16 cellular contexts compared by ENCODE assay signal in the genomic region with DNA sequence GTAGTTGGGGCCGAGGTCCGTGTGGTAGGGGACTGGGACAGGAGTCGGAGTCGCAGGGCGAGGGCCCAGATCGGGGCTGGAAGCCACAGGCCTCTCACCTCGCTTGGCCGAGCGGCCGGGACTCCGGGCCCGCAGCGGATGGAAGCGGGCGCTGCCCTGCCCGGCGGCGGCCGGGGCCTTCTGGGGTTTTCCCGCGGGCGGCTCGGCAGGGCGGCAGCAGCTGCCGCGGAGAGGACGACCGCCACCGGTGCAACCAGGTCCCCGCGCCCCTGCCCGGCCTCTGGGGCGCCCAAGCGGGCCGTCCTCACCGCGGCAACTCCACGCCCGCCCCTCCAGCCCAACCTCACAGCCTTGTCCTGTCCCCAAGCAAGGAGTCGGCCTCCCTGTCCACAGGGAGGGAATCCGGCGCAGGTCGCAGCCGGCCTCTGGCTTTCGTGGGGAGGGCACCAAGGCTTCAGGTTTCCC. TPM values are rescaled to one million over a fixed set of nuclear protein-coding genes. Genes with fewer than 3 reads are reported as not detected.
DNase-seq lines count a peak whose midpoint lies in the region; ATAC-seq and TF ChIP-seq lines count a peak whose summit lies in the region.
"Had no signal": no experiment of that assay in that cellular context is flagged by ENCODE, and none has a peak within 500 bp of the region (broad histone marks: within the 10 kb centered on the region; RNA-seq: fewer than 3 reads in every experiment).

No MANE protein-coding gene starts in this region.

- H3K27ac ChIP-seq in mesenchymal stem cell (ENCODE audit: low read length, poor library complexity, severe bottlenecking) (no peak overlapping the region), suprapubic skin (no peak overlapping the region)

- no peaks in the 10 kb centered on the region for H3K4me1 ChIP-seq in mesenchymal stem cell (ENCODE audit: control insufficient read depth, insufficient read depth, low read depth, low read length)
- H3K4me1 ChIP-seq in suprapubic skin, result peaks cover 4% of the 10 kb centered on the region

- no peak overlapping the region for H2BK15ac ChIP-seq in mesenchymal stem cell (ENCODE audit: low read depth, poor library complexity, severe bottlenecking)

- TF ChIP-seq POLR2A in suprapubic skin (IDR thresholded peaks at IDR 0.05), result no peak

- no peak overlapping the region for H3K18ac ChIP-seq in mesenchymal stem cell (ENCODE audit: low read depth in 1 of 2, low read length in 2 of 2)

- H3K36me3 ChIP-seq in mesenchymal stem cell (ENCODE audit: control insufficient read depth in 1 of 2, insufficient read depth in 2 of 2, low read depth in 1 of 2, low read length in 2 of 2) (no peaks in the 10 kb centered on the region), suprapubic skin (no peaks in the 10 kb centered on the region)

- in situ Hi-C loops in KBM-7 (cut with MboI; ENCODE audit: low pct_unique_long_range_greater_than_20kb, low sequenced_read_pairs), result no loop called here

- H3K9me3 ChIP-seq in mesenchymal stem cell (ENCODE audit: control insufficient read depth, low read length), result no peaks in the 10 kb centered on the region
- no peaks in the 10 kb centered on the region for H3K9me3 ChIP-seq in suprapubic skin

- H3K4me3 Mint-ChIP-seq in activated naive CD8-positive, alpha-beta T cell treated with anti-CD3 and anti-CD28 coated beads for 36 hours, result no peak overlapping the region
- H3K4me3 Mint-ChIP-seq in activated naive CD8-positive, alpha-beta T cell treated with anti-CD3 and anti-CD28 coated beads, Interleukin-2, amount 50 U/mL, for 24 hours, result no peak overlapping the region
- H3K4me3 Mint-ChIP-seq in chondrocyte (ENCODE audit: unreplicated experiment), result no peak overlapping the region
- H3K4me3 Mint-ChIP-seq: activated CD4-positive, alpha-beta T cell treated with anti-CD3 and anti-CD28 coated beads for 36 hours; activated T-helper 1 cell treated with anti-CD3 and anti-CD28 coated beads, Interleukin-12 subunit alpha, Interleukin-12 subunit beta, Interleukin-2, Interleukin-4 antibody, amounts not matched to agents 30 ng/mL and 10 ng/mL and 1 ng/mL, durations not matched to agents 14 hours and 24 hours and 36 hours; T-helper 1 cell treated with Interleukin-12 subunit alpha and Interleukin-12 subunit beta and Interleukin-4 antibody, amounts not matched to agents 30 μg/mL and 1 μg/mL, for 36 hours had no signal

- TF ChIP-seq CTCF in chondrocyte (IDR thresholded peaks at IDR 0.05), result no peak
- TF ChIP-seq CTCF in suprapubic skin (IDR thresholded peaks at IDR 0.05), result no peak

- no peak overlapping the region for H2BK120ac ChIP-seq in mesenchymal stem cell (ENCODE audit: low read depth, low read length)

- H3K4me2 ChIP-seq in mesenchymal stem cell (ENCODE audit: low read length, poor library complexity, severe bottlenecking), result no peak overlapping the region

- no peak overlapping the region for H3K4me3 ChIP-seq in mesenchymal stem cell (ENCODE audit: insufficient read depth in 1 of 2, low read depth in 1 of 2, low read length in 2 of 2)
- H3K4me3 ChIP-seq in suprapubic skin, result peak overlapping the region; percentile 33

- H3K9me3 Mint-ChIP-seq in activated naive CD8-positive, alpha-beta T cell treated with anti-CD3 and anti-CD28 coated beads for 36 hours, result no peaks in the 10 kb centered on the region
- H3K9me3 Mint-ChIP-seq in activated naive CD8-positive, alpha-beta T cell treated with anti-CD3 and anti-CD28 coated beads, Interleukin-2, amount 50 U/mL, for 24 hours, result no peaks in the 10 kb centered on the region
- no peaks in the 10 kb centered on the region for H3K9me3 Mint-ChIP-seq in chondrocyte (ENCODE audit: low read depth)
- H3K9me3 Mint-ChIP-seq: activated T-helper 1 cell treated with anti-CD3 and anti-CD28 coated beads, Interleukin-12 subunit alpha, Interleukin-12 subunit beta, Interleukin-2, Interleukin-4 antibody, amounts not matched to agents 30 ng/mL and 10 ng/mL and 1 ng/mL, durations not matched to agents 14 hours and 24 hours and 36 hours; T-helper 1 cell treated with Interleukin-12 subunit alpha and Interleukin-12 subunit beta and Interleukin-4 antibody, amounts not matched to agents 30 μg/mL and 1 μg/mL, for 36 hours had no signal

- no peak overlapping the region for H4K91ac ChIP-seq in mesenchymal stem cell (ENCODE audit: low read length)

- no peak overlapping the region for H2BK12ac ChIP-seq in mesenchymal stem cell (ENCODE audit: low read length in 2 of 2)

- H2BK5ac ChIP-seq in mesenchymal stem cell (ENCODE audit: low read depth, low read length, poor library complexity, severe bottlenecking), result no peak overlapping the region

- TF ChIP-seq EP300 in suprapubic skin (IDR thresholded peaks at IDR 0.05), result no peak

- no peak overlapping the region for H4K8ac ChIP-seq in mesenchymal stem cell (ENCODE audit: low read length)

- peak; percentile 26 for DNase-seq in activated naive CD8-positive, alpha-beta T cell treated with anti-CD3 and anti-CD28 coated beads for 36 hours
- DNase-seq in activated naive CD8-positive, alpha-beta T cell treated with anti-CD3 and anti-CD28 coated beads, Interleukin-2, amount 50 U/mL, for 24 hours, result no peak
- DNase-seq in chondrocyte (ENCODE audit: low spot score) (peak; percentile 66), mesenchymal stem cell (no peak), suprapubic skin (ENCODE audit: low spot score in 2 of 2) (peak in 1 of 2 donors; percentile 70), DMS 273 (lab: John Stamatoyannopoulos, UW; ENCODE audit: unreplicated experiment) (no peak), KBM-7 (no peak), DMS114 treated with DMSO at 0.1 percent for 48 hours (lab: John Stamatoyannopoulos, UW; ENCODE audit: unreplicated experiment) (no peak)
- DNase-seq: activated CD4-positive, alpha-beta T cell treated with anti-CD3 and anti-CD28 coated beads for 36 hours; foreskin melanocyte; NCI-H187; NCI-H524; stimulated activated naive CD4-positive, alpha-beta T cell treated with Interleukin-2 at 50 U/mL for 16 hours had no signal

- no peak overlapping the region for H2AK5ac ChIP-seq in mesenchymal stem cell (ENCODE audit: low read length, severe bottlenecking)

- H2AFZ ChIP-seq in mesenchymal stem cell (ENCODE audit: low read depth, low read length), result no peak overlapping the region

- no peaks in the 10 kb centered on the region for H3K79me1 ChIP-seq in mesenchymal stem cell (replicated peaks; ENCODE audit: low read length, poor library complexity, severe bottlenecking)

- no peaks in the 10 kb centered on the region for H3K36me3 Mint-ChIP-seq in activated naive CD8-positive, alpha-beta T cell treated with anti-CD3 and anti-CD28 coated beads for 36 hours
- no peaks in the 10 kb centered on the region for H3K36me3 Mint-ChIP-seq in activated naive CD8-positive, alpha-beta T cell treated with anti-CD3 and anti-CD28 coated beads, Interleukin-2, amount 50 U/mL, for 24 hours (ENCODE audit: low read depth)
- H3K36me3 Mint-ChIP-seq in chondrocyte (ENCODE audit: low read depth), result no peaks in the 10 kb centered on the region

- peaks cover 24% of the 10 kb centered on the region for H3K4me1 Mint-ChIP-seq in activated naive CD8-positive, alpha-beta T cell treated with anti-CD3 and anti-CD28 coated beads for 36 hours
- peaks cover 25% of the 10 kb centered on the region for H3K4me1 Mint-ChIP-seq in activated naive CD8-positive, alpha-beta T cell treated with anti-CD3 and anti-CD28 coated beads, Interleukin-2, amount 50 U/mL, for 24 hours
- peaks cover 26% of the 10 kb centered on the region for H3K4me1 Mint-ChIP-seq in chondrocyte (ENCODE audit: low read depth)

- H3K14ac ChIP-seq in mesenchymal stem cell (ENCODE audit: low read length in 2 of 2), result no peak overlapping the region

- WGBS in mesenchymal stem cell, result 95% methylated on average over 24 of the region's 45 CpGs
- 31% methylated on average over 16 of the region's 45 CpGs for WGBS in suprapubic skin

- peaks cover 0 to 3% of the 10 kb centered on the region in 2 experiments for H3K27me3 ChIP-seq in mesenchymal stem cell (ENCODE audit: control insufficient read depth in 1 of 2, insufficient read depth in 1 of 2, low read length in 2 of 2)
- H3K27me3 ChIP-seq in suprapubic skin, result peaks cover 18% of the 10 kb centered on the region

- H3K27me3 Mint-ChIP-seq in activated naive CD8-positive, alpha-beta T cell treated with anti-CD3 and anti-CD28 coated beads for 36 hours, result peaks cover 39% of the 10 kb centered on the region
- peaks cover 31% of the 10 kb centered on the region for H3K27me3 Mint-ChIP-seq in activated naive CD8-positive, alpha-beta T cell treated with anti-CD3 and anti-CD28 coated beads, Interleukin-2, amount 50 U/mL, for 24 hours
- no peaks in the 10 kb centered on the region for H3K27me3 Mint-ChIP-seq in chondrocyte (ENCODE audit: low read depth)

- H3K27ac Mint-ChIP-seq in activated naive CD8-positive, alpha-beta T cell treated with anti-CD3 and anti-CD28 coated beads for 36 hours, result no peak overlapping the region
- no peak overlapping the region for H3K27ac Mint-ChIP-seq in activated naive CD8-positive, alpha-beta T cell treated with anti-CD3 and anti-CD28 coated beads, Interleukin-2, amount 50 U/mL, for 24 hours
- H3K27ac Mint-ChIP-seq in chondrocyte (ENCODE audit: unreplicated experiment), result no peak overlapping the region
- H3K27ac Mint-ChIP-seq: activated CD4-positive, alpha-beta T cell treated with anti-CD3 and anti-CD28 coated beads for 36 hours; activated T-helper 1 cell treated with anti-CD3 and anti-CD28 coated beads, Interleukin-12 subunit alpha, Interleukin-12 subunit beta, Interleukin-2, Interleukin-4 antibody, amounts not matched to agents 30 ng/mL and 10 ng/mL and 1 ng/mL, durations not matched to agents 14 hours and 24 hours and 36 hours; T-helper 1 cell treated with Interleukin-12 subunit alpha and Interleukin-12 subunit beta and Interleukin-4 antibody, amounts not matched to agents 30 μg/mL and 1 μg/mL, for 36 hours had no signal

- H3K23ac ChIP-seq in mesenchymal stem cell (ENCODE audit: low read length in 2 of 2), result no peak overlapping the region

- H3K4ac ChIP-seq in mesenchymal stem cell (ENCODE audit: low read depth in 1 of 2, low read length in 2 of 2), result no peak overlapping the region

- ATAC-seq in activated naive CD8-positive, alpha-beta T cell treated with anti-CD3 and anti-CD28 coated beads, Interleukin-2, amount 50 U/mL, for 24 hours, result no peak
- ATAC-seq: activated CD4-positive, alpha-beta T cell treated with anti-CD3 and anti-CD28 coated beads for 36 hours; Panc1 had no signal

- peak overlapping the region; percentile 55 for H3K9ac ChIP-seq in mesenchymal stem cell (ENCODE audit: low read length)

RNA-seq across cellular contexts. Expression of gene UTP6, which starts 15.6 kb away (rescaled TPM):
- total RNA-seq in activated naive CD8-positive, alpha-beta T cell treated with anti-CD3 and anti-CD28 coated beads for 36 hours, result 100 to 1,000 TPM; 167 to 171 TPM
- total RNA-seq in chondrocyte (58.4 to 78.9 TPM (median 67.8 TPM) in 3 replicates), suprapubic skin (10 to 100 TPM; 27.1 to 49.1 (median 31.1) TPM)
- polyA plus RNA-seq in mesenchymal stem cell (2013, experiment 1 of 2), result 40.7 TPM
- 40.1 TPM for polyA plus RNA-seq in mesenchymal stem cell (2013, experiment 2 of 2)

RNA-seq across cellular contexts. Expression of gene SUZ12, which starts 19.7 kb away (rescaled TPM):
- 10 to 100 TPM; 79.1 to 85.0 TPM for total RNA-seq in activated naive CD8-positive, alpha-beta T cell treated with anti-CD3 and anti-CD28 coated beads for 36 hours
- total RNA-seq in chondrocyte, result 19.1 to 23.6 TPM (median 19.5 TPM) in 3 replicates
- 24.1 TPM for polyA plus RNA-seq in mesenchymal stem cell (2013, experiment 1 of 2)
- polyA plus RNA-seq in mesenchymal stem cell (2013, experiment 2 of 2), result 24.9 TPM
- 10 to 100 TPM; 11.5 to 24.4 (median 14.9) TPM for total RNA-seq in suprapubic skin

RNA-seq across cellular contexts. Expression of gene COPRS, which starts 58.1 kb away (rescaled TPM):
- 10 to 100 TPM; 68.3 to 69.8 TPM for total RNA-seq in activated naive CD8-positive, alpha-beta T cell treated with anti-CD3 and anti-CD28 coated beads for 36 hours
- total RNA-seq in chondrocyte (40.2 to 42.6 TPM (median 42.1 TPM) in 3 replicates), suprapubic skin (10 to 100 TPM; 31.6 to 52.1 (median 47.4) TPM)
- polyA plus RNA-seq in mesenchymal stem cell (2013, experiment 1 of 2), result 51.7 TPM
- 50.7 TPM for polyA plus RNA-seq in mesenchymal stem cell (2013, experiment 2 of 2)

Comparison
In these comparisons a context has a peak if more than half of its experiments do, and no peak if none do; other contexts are left out.
1. DNase-seq: peak in activated naive CD8-positive, alpha-beta T cell treated with anti-CD3 and anti-CD28 coated beads for 36 hours (single experiment) and chondrocyte (single experiment); none in activated naive CD8-positive, alpha-beta T cell treated with anti-CD3 and anti-CD28 coated beads, Interleukin-2, amount 50 U/mL, for 24 hours (single experiment), mesenchymal stem cell (single experiment), DMS 273 (single experiment), KBM-7 (single experiment) and DMS114 treated with DMSO at 0.1 percent for 48 hours (single experiment).